ENCODE assay signal across 1 cellular context in the genomic region with DNA sequence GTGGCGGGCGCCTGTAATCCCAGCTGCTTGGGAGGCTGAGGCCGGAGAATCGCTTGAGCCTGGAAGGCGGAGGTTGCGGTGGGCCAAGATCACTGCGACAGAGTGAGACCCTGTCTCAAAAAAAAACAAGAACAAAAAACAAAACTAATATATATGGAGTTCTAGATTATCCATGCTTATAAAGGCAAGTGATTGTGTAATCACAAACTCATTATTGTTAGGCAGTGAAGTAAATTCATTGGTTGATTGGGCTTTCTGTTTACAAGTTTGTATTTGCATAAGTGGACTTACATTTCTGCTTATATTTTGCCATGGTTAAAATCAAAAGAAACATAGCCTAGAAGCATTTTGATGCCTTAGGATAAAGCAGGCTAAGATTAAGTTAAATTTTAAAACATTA.
A peak's percentile ranks its signal among the peaks of the same experiment; 100 is the strongest.
TF ChIP-seq lines count a peak whose summit lies in the region.

No MANE protein-coding gene starts in this region.

TF ChIP-seq in H1, 55 proteins besides CTCF, POLR2A, EP300 and RAD21:
- TF ChIP-seq CEBPB (IDR thresholded peaks at IDR 0.05; ENCODE audit: low read depth, low read length), result peak; percentile 3; the same call in 1 of the 2 replicates
- TF ChIP-seq HDAC2 (IDR thresholded peaks at IDR 0.05; ENCODE audit: borderline replicate concordance in 1 of 2, low read depth in 2 of 2, low read length in 2 of 2), result no peak
- TF ChIP-seq BACH1 (IDR thresholded peaks at IDR 0.05; ENCODE audit: low read length), result no peak
- no peak for TF ChIP-seq SAP30 (IDR thresholded peaks at IDR 0.05; ENCODE audit: insufficient read depth, insufficient replicate concordance, low read length)
